In the genomic region with DNA sequence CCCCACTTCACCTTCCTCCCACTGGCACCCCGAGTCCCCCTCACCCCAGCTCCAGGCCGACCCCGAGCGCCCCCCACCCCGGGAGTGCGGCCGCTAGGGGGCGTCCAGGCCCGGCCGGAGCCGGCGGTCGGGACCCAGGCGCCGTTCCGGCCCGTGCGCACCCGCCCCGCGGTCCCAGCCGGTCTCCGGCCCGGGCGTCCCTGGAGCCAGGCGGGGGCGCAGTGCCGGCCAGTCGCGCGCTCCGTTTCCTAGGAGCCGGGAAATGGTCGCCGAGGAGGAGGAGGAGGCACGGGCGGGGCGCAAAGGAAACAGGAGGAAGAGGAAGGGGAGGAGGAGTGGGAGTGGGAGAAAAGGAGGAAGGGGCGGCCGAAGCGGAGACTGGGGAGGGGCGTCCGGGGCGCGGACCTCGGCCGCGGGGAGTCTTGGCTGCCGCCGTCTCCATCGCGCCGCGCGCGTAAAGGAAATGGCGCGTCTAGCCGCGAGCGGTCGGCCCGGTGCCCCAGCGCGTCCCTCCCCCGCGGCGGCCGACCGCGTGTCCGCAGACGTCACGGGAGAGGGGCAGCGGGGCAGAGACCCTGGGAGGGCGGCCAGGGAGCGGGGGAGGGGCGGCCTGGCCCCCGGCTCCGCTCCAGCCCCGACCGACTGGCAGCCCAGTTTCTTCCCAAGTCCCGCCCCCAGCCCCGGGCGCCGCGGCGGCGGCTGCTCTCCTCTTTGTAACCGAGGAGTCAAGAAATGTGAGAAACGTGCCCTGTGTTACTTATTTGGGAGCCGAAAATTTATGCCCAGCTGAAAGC, we compare ENCODE assay signal across 1 cellular context.
TF ChIP-seq lines count a peak whose summit lies in the region.

No MANE protein-coding gene starts in this region.

TF ChIP-seq in HEK293, 187 proteins besides CTCF, POLR2A, EP300 and RAD21 (continued from another document and continues in another):
- TF ChIP-seq ZNF561 (tag by site-specific recombination; IDR thresholded peaks at IDR 0.05; ENCODE audit: borderline replicate concordance) (peak; percentile 96), ZNF624 (tag by site-specific recombination; IDR thresholded peaks at IDR 0.05) (no peak), ZNF169 (tag by site-specific recombination; IDR thresholded peaks at IDR 0.05) (peak; percentile 56; the same call in 1 of the 2 replicates), ZNF585B (tag by site-specific recombination; IDR thresholded peaks at IDR 0.05) (no peak), ZNF2 (tag by site-specific recombination; IDR thresholded peaks at IDR 0.05) (peak; percentile 76; the same call in 1 of the 2 replicates), ZNF843 (tag by site-specific recombination; IDR thresholded peaks at IDR 0.05) (peak; percentile 62; the same call in 1 of the 2 replicates), ZNF747 (tag by site-specific recombination; IDR thresholded peaks at IDR 0.05) (no peak), ZNF140 (tag by site-specific recombination; IDR thresholded peaks at IDR 0.05) (no peak), ZSCAN23 (tag by site-specific recombination; IDR thresholded peaks at IDR 0.05) (no peak), MEIS1 (CRISPR knock-in tag; IDR thresholded peaks at IDR 0.05; ENCODE audit: borderline replicate concordance) (no peak), ZNF416 (tag by site-specific recombination; IDR thresholded peaks at IDR 0.05) (no peak), ZNF776 (tag by site-specific recombination; IDR thresholded peaks at IDR 0.05; ENCODE audit: borderline replicate concordance) (no peak; the same call in 1 of the 2 replicates), SALL2 (tag by site-specific recombination; IDR thresholded peaks at IDR 0.05; ENCODE audit: borderline replicate concordance) (no peak), SP3 (tag by site-specific recombination; IDR thresholded peaks at IDR 0.05) (peak; percentile 99), SP2 (tag by site-specific recombination; IDR thresholded peaks at IDR 0.05) (peak; percentile 95), ZNF670 (tag by site-specific recombination; IDR thresholded peaks at IDR 0.05; ENCODE audit: low read depth) (no peak), TRIM28 (IDR thresholded peaks at IDR 0.05; ENCODE audit: borderline replicate concordance, low read length) (no peak), ZFP69B (tag by site-specific recombination; IDR thresholded peaks at IDR 0.05) (peak; percentile 73; the same call in 1 of the 2 replicates), ZNF530 (tag by site-specific recombination; IDR thresholded peaks at IDR 0.05; ENCODE audit: low read depth) (no peak), ZSCAN16 (tag by site-specific recombination; IDR thresholded peaks at IDR 0.05) (peak; percentile 79; the same call in 1 of the 2 replicates), ZNF600 (tag by site-specific recombination; IDR thresholded peaks at IDR 0.05) (peak; percentile 81), ZNF138 (tag by site-specific recombination; IDR thresholded peaks at IDR 0.05; ENCODE audit: borderline replicate concordance) (no peak), ZNF114 (tag by site-specific recombination; IDR thresholded peaks at IDR 0.05) (no peak)
- TF ChIP-seq, protein P1, sequence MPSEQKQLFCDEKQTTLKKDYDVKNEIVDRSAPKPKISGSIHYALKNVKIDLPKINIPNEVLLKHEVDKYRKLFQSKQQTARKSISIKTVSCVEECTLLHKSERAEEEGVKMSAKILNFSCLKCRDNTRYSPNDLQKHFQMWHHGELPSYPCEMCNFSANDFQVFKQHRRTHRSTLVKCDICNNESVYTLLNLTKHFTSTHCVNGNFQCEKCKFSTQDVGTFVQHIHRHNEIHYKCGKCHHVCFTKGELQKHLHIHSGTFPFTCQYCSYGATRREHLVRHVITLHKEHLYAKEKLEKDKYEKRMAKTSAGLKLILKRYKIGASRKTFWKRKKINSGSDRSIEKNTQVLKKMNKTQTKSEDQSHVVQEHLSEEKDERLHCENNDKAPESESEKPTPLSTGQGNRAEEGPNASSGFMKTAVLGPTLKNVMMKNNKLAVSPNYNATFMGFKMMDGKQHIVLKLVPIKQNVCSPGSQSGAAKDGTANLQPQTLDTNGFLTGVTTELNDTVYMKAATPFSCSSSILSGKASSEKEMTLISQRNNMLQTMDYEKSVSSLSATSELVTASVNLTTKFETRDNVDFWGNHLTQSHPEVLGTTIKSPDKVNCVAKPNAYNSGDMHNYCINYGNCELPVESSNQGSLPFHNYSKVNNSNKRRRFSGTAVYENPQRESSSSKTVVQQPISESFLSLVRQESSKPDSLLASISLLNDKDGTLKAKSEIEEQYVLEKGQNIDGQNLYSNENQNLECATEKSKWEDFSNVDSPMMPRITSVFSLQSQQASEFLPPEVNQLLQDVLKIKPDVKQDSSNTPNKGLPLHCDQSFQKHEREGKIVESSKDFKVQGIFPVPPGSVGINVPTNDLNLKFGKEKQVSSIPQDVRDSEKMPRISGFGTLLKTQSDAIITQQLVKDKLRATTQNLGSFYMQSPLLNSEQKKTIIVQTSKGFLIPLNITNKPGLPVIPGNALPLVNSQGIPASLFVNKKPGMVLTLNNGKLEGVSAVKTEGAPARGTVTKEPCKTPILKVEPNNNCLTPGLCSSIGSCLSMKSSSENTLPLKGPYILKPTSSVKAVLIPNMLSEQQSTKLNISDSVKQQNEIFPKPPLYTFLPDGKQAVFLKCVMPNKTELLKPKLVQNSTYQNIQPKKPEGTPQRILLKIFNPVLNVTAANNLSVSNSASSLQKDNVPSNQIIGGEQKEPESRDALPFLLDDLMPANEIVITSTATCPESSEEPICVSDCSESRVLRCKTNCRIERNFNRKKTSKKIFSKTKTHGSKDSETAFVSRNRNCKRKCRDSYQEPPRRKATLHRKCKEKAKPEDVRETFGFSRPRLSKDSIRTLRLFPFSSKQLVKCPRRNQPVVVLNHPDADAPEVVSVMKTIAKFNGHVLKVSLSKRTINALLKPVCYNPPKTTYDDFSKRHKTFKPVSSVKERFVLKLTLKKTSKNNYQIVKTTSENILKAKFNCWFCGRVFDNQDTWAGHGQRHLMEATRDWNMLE (tag by site-specific recombination; conservative IDR thresholded peaks at IDR 0.05; ENCODE audit: low read depth), result no peak
- TF ChIP-seq, protein P2, sequence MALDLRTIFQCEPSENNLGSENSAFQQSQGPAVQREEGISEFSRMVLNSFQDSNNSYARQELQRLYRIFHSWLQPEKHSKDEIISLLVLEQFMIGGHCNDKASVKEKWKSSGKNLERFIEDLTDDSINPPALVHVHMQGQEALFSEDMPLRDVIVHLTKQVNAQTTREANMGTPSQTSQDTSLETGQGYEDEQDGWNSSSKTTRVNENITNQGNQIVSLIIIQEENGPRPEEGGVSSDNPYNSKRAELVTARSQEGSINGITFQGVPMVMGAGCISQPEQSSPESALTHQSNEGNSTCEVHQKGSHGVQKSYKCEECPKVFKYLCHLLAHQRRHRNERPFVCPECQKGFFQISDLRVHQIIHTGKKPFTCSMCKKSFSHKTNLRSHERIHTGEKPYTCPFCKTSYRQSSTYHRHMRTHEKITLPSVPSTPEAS (tag by site-specific recombination; IDR thresholded peaks at IDR 0.05), result peak; percentile 21; the same call in 1 of the 2 replicates
- TF ChIP-seq, protein P3, sequence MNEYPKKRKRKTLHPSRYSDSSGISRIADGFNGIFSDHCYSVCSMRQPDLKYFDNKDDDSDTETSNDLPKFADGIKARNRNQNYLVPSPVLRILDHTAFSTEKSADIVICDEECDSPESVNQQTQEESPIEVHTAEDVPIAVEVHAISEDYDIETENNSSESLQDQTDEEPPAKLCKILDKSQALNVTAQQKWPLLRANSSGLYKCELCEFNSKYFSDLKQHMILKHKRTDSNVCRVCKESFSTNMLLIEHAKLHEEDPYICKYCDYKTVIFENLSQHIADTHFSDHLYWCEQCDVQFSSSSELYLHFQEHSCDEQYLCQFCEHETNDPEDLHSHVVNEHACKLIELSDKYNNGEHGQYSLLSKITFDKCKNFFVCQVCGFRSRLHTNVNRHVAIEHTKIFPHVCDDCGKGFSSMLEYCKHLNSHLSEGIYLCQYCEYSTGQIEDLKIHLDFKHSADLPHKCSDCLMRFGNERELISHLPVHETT (tag by site-specific recombination; IDR thresholded peaks at IDR 0.05), result no peak
- TF ChIP-seq, protein P4, sequence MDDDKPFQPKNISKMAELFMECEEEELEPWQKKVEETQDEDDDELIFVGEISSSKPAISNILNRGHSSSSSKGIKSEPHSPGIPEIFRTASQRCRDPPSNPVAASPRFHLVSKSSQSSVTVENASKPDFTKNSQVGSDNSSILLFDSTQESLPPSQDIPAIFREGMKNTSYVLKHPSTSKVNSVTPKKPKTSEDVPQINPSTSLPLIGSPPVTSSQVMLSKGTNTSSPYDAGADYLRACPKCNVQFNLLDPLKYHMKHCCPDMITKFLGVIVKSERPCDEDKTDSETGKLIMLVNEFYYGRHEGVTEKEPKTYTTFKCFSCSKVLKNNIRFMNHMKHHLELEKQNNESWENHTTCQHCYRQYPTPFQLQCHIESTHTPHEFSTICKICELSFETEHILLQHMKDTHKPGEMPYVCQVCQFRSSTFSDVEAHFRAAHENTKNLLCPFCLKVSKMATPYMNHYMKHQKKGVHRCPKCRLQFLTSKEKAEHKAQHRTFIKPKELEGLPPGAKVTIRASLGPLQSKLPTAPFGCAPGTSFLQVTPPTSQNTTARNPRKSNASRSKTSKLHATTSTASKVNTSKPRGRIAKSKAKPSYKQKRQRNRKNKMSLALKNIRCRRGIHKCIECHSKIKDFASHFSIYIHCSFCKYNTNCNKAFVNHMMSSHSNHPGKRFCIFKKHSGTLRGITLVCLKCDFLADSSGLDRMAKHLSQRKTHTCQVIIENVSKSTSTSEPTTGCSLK (tag by site-specific recombination; IDR thresholded peaks at IDR 0.05), result no peak
- TF ChIP-seq, protein P5, sequence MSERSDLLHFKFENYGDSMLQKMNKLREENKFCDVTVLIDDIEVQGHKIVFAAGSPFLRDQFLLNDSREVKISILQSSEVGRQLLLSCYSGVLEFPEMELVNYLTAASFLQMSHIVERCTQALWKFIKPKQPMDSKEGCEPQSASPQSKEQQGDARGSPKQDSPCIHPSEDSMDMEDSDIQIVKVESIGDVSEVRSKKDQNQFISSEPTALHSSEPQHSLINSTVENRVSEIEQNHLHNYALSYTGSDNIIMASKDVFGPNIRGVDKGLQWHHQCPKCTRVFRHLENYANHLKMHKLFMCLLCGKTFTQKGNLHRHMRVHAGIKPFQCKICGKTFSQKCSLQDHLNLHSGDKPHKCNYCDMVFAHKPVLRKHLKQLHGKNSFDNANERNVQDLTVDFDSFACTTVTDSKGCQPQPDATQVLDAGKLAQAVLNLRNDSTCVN (tag by site-specific recombination; optimal IDR thresholded peaks at IDR 0.05), result peak; percentile 99
- TF ChIP-seq, protein P6, sequence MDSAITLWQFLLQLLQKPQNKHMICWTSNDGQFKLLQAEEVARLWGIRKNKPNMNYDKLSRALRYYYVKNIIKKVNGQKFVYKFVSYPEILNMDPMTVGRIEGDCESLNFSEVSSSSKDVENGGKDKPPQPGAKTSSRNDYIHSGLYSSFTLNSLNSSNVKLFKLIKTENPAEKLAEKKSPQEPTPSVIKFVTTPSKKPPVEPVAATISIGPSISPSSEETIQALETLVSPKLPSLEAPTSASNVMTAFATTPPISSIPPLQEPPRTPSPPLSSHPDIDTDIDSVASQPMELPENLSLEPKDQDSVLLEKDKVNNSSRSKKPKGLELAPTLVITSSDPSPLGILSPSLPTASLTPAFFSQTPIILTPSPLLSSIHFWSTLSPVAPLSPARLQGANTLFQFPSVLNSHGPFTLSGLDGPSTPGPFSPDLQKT (IDR thresholded peaks at IDR 0.05; ENCODE audit: borderline replicate concordance, low read depth, low read length), result no peak
- TF ChIP-seq, protein P7, sequence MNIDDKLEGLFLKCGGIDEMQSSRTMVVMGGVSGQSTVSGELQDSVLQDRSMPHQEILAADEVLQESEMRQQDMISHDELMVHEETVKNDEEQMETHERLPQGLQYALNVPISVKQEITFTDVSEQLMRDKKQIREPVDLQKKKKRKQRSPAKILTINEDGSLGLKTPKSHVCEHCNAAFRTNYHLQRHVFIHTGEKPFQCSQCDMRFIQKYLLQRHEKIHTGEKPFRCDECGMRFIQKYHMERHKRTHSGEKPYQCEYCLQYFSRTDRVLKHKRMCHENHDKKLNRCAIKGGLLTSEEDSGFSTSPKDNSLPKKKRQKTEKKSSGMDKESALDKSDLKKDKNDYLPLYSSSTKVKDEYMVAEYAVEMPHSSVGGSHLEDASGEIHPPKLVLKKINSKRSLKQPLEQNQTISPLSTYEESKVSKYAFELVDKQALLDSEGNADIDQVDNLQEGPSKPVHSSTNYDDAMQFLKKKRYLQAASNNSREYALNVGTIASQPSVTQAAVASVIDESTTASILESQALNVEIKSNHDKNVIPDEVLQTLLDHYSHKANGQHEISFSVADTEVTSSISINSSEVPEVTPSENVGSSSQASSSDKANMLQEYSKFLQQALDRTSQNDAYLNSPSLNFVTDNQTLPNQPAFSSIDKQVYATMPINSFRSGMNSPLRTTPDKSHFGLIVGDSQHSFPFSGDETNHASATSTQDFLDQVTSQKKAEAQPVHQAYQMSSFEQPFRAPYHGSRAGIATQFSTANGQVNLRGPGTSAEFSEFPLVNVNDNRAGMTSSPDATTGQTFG (tag by site-specific recombination; IDR thresholded peaks at IDR 0.05; ENCODE audit: borderline replicate concordance), result peak; percentile 47; the same call in 1 of the 2 replicates
- TF ChIP-seq, protein P8, sequence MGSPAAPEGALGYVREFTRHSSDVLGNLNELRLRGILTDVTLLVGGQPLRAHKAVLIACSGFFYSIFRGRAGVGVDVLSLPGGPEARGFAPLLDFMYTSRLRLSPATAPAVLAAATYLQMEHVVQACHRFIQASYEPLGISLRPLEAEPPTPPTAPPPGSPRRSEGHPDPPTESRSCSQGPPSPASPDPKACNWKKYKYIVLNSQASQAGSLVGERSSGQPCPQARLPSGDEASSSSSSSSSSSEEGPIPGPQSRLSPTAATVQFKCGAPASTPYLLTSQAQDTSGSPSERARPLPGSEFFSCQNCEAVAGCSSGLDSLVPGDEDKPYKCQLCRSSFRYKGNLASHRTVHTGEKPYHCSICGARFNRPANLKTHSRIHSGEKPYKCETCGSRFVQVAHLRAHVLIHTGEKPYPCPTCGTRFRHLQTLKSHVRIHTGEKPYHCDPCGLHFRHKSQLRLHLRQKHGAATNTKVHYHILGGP (tag by site-specific recombination; IDR thresholded peaks at IDR 0.05), result 0 out of 2 replicates have a peak, but pooled peaks have one; percentile 1
- TF ChIP-seq, protein P9, sequence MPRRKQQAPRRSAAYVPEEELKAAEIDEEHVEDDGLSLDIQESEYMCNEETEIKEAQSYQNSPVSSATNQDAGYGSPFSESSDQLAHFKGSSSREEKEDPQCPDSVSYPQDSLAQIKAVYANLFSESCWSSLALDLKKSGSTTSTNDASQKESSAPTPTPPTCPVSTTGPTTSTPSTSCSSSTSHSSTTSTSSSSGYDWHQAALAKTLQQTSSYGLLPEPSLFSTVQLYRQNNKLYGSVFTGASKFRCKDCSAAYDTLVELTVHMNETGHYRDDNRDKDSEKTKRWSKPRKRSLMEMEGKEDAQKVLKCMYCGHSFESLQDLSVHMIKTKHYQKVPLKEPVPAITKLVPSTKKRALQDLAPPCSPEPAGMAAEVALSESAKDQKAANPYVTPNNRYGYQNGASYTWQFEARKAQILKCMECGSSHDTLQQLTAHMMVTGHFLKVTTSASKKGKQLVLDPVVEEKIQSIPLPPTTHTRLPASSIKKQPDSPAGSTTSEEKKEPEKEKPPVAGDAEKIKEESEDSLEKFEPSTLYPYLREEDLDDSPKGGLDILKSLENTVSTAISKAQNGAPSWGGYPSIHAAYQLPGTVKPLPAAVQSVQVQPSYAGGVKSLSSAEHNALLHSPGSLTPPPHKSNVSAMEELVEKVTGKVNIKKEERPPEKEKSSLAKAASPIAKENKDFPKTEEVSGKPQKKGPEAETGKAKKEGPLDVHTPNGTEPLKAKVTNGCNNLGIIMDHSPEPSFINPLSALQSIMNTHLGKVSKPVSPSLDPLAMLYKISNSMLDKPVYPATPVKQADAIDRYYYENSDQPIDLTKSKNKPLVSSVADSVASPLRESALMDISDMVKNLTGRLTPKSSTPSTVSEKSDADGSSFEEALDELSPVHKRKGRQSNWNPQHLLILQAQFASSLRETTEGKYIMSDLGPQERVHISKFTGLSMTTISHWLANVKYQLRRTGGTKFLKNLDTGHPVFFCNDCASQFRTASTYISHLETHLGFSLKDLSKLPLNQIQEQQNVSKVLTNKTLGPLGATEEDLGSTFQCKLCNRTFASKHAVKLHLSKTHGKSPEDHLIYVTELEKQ (tag by site-specific recombination; IDR thresholded peaks at IDR 0.05; ENCODE audit: borderline replicate concordance), result no peak
